8 cellular contexts compared by ENCODE assay signal in genomic region chr7:25098096-25099046, GRCh38. TPM values are rescaled to one million over a fixed set of nuclear protein-coding genes. Genes with fewer than 3 reads are reported as not detected.
DNase-seq lines count a peak whose midpoint lies in the region; ATAC-seq, FAIRE-seq and TF ChIP-seq lines count a peak whose summit lies in the region.

No MANE protein-coding gene starts in this region.

- H4K20me1 ChIP-seq in neural progenitor cell (ENCODE audit: low read depth) = no peaks in the 10 kb centered on the region

- TF ChIP-seq CTCF in BE2C (IDR thresholded peaks at IDR 0.05; ENCODE audit: low read depth, low read length) = peak; percentile 98
- TF ChIP-seq CTCF in fibroblast of the aortic adventitia (IDR thresholded peaks at IDR 0.05; ENCODE audit: insufficient read depth, low read length) = peak; percentile 97
- peak; percentile 94 for TF ChIP-seq CTCF in neural progenitor cell (IDR thresholded peaks at IDR 0.05)
- TF ChIP-seq CTCF in thoracic aorta (IDR thresholded peaks at IDR 0.05) = peak; percentile 41

- no peak overlapping the region for H3K9ac ChIP-seq in neural progenitor cell

- H3K27me3 ChIP-seq in BE2C (no peaks in the 10 kb centered on the region), neural progenitor cell (no peaks in the 10 kb centered on the region), thoracic aorta (replicated peaks; ENCODE audit: insufficient read depth) (no peaks in the 10 kb centered on the region)

- peaks cover 3% of the 10 kb centered on the region for H3K27me3 Mint-ChIP-seq in neural progenitor cell (ENCODE audit: insufficient read depth, low read depth)

- H3K9me3 ChIP-seq in BE2C = no peaks in the 10 kb centered on the region
- H3K9me3 ChIP-seq in neural progenitor cell (ENCODE audit: low read depth) = peaks cover 3% of the 10 kb centered on the region
- no peaks in the 10 kb centered on the region for H3K9me3 ChIP-seq in thoracic aorta

- peaks cover 2% of the 10 kb centered on the region for H3K4me1 Mint-ChIP-seq in neural progenitor cell

- H3K36me3 Mint-ChIP-seq in neural progenitor cell = no peaks in the 10 kb centered on the region

- peaks cover 15% of the 10 kb centered on the region for H3F3A ChIP-seq in neural progenitor cell (ENCODE audit: low read depth)

- H3K4me3 ChIP-seq in BE2C (ENCODE audit: low read depth, low read length) (no peak overlapping the region), fibroblast of the aortic adventitia (ENCODE audit: low read depth, low read length) (no peak overlapping the region), neural progenitor cell (no peak overlapping the region), thoracic aorta (no peak overlapping the region)

- no peaks in the 10 kb centered on the region for H3K79me2 ChIP-seq in neural progenitor cell (ENCODE audit: low read depth)

- H3K27ac Mint-ChIP-seq in neural progenitor cell = no peak overlapping the region

- H3K4me2 ChIP-seq in neural progenitor cell = no peak overlapping the region

- H3K36me3 ChIP-seq in BE2C = no peaks in the 10 kb centered on the region
- no peaks in the 10 kb centered on the region for H3K36me3 ChIP-seq in neural progenitor cell
- H3K36me3 ChIP-seq in thoracic aorta = no peaks in the 10 kb centered on the region

- H3K4me1 ChIP-seq in BE2C = 0 out of 2 replicates have a peak, but pooled peaks cover 2% of the 10 kb centered on the region
- H3K4me1 ChIP-seq in neural progenitor cell = no peaks in the 10 kb centered on the region
- H3K4me1 ChIP-seq in thoracic aorta (ENCODE audit: control insufficient read depth in 1 of 2, low read depth in 2 of 2) = no peaks in the 10 kb centered on the region

- ATAC-seq in GM19351 (IDR thresholded peaks at IDR 0.05; ENCODE audit: unreplicated experiment) (peak; percentile 67), thoracic aorta (ENCODE audit: insufficient number of reproducible peaks, low FRiP score, low read depth) (no peak)

- peak overlapping the region; percentile 76 for H2AFZ ChIP-seq in neural progenitor cell (replicated peaks)

- peak; percentile 64 for DNase-seq in BE2C
- DNase-seq in HTR-8/SVneo (ENCODE audit: insufficient read length, low spot score) = peak; percentile 72
- peak; percentile 55 to 65 for DNase-seq in activated T-cell treated with anti-CD3 and anti-CD28 coated beads, Interleukin-2, amount 50 U/mL, for 48 hours
- DNase-seq in fibroblast of the aortic adventitia (ENCODE audit: low read depth) = peak; percentile 79
- peak; percentile 83 for DNase-seq in neural progenitor cell (ENCODE audit: low spot score)
- peak; percentile 21 for DNase-seq in thoracic aorta (ENCODE audit: low spot score)

- H3K4me3 Mint-ChIP-seq in neural progenitor cell = no peak overlapping the region

- H3K27ac ChIP-seq in neural progenitor cell = no peak overlapping the region
- H3K27ac ChIP-seq in thoracic aorta = no peak overlapping the region

- no peak for FAIRE-seq in HTR-8/SVneo (lab: Jason Lieb, UNC)

- peaks cover 3% of the 10 kb centered on the region for H3K9me3 Mint-ChIP-seq in neural progenitor cell

TF ChIP-seq in PFSK-1, 5 proteins besides CTCF, POLR2A, EP300 and RAD21:
- TF ChIP-seq FOXP2 (optimal IDR thresholded peaks at IDR 0.05; ENCODE audit: borderline replicate concordance, extremely low read depth, extremely low read length, insufficient read depth) (peak; percentile 85), SIN3A (IDR thresholded peaks at IDR 0.05; ENCODE audit: borderline replicate concordance, insufficient read depth, low read length) (no peak), TAF1 (IDR thresholded peaks at IDR 0.05; ENCODE audit: borderline replicate concordance, insufficient read depth, low read length) (no peak), REST (IDR thresholded peaks at IDR 0.05; ENCODE audit: insufficient read depth in 1 of 2, low read depth in 2 of 2, low read length in 2 of 2) (no peak)
TF ChIP-seq in PFSK-1: peak in this region for 1.

RNA-seq across cellular contexts. Expression of gene CYCS, which starts 26.7 kb away (rescaled TPM):
- 503 TPM for polyA plus RNA-seq in BE2C (2012; ENCODE audit: insufficient read depth, insufficient read length, low read depth)
- 186 TPM for polyA plus RNA-seq in PFSK-1 (2012; ENCODE audit: insufficient read length, low read depth)
- total RNA-seq in fibroblast of the aortic adventitia (ENCODE audit: low replicate concordance) (9.0 and 51.9 TPM in 2 replicates), neural progenitor cell (ENCODE audit: low replicate concordance) (49.0 and 93.9 TPM in 2 replicates), thoracic aorta (10 to 100 TPM; 16.8 to 29.7 TPM)

Comparison
In these comparisons a context has a peak if more than half of its experiments do, and no peak if none do; other contexts are left out.
1. DNase-seq: peak in every context shown above with its lines; median percentile 83 in neural progenitor cell; 79 in fibroblast of the aortic adventitia; 72 in HTR-8/SVneo; 64 in BE2C; 60 in activated T-cell treated with anti-CD3 and anti-CD28 coated beads, Interleukin-2, amount 50 U/mL, for 48 hours; 21 in thoracic aorta.
2. CTCF ChIP-seq: peak in every context shown above with its lines; median percentile 98 in BE2C; 97 in fibroblast of the aortic adventitia; 94 in neural progenitor cell; 41 in thoracic aorta.